1 cellular context compared by ENCODE assay signal in the genomic region with DNA sequence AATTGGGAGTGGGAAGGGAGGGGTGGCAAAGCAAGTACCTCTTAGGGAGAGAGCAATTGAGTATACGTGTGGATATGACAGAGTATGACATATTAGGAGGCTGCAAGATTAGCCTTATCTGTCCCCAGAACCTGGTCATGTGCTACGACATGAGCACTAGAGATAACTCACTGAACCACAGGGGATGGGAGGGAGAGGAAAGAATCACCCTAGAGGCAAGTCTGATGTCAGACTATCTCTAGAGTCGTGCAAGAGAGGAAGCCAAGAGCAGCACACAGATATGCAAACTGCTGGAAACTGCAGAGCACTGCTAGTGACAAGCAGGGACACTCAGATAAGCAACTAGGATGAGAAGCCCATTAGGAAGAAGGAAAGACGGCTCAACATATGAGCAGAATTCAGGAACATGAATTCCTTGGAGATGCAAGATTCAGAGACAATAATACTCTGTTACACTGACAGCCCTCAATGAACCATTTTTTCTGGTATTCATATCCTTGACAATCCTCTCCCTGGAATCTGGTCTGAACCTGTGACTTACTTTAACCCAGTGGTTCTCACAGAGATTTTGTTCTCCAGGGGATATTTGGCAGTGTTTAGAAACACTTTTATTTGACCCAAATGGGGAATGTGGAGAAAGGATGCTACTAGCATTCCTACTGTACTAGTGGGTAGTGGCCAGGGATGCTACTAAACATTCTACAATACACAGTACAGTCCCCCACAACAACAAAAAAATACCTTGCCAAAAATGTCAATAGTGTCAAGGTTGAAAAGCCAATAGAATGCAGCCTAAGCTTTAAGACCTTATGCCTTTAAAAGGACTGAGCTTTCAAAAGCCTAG.
TF ChIP-seq lines count a peak whose summit lies in the region.

No MANE protein-coding gene starts in this region.

TF ChIP-seq in K562, 482 proteins besides CTCF, POLR2A, EP300 and RAD21 (continued from another document and continues in another):
- TF ChIP-seq RNF219 (CRISPR knock-in tag; IDR thresholded peaks at IDR 0.05) (no peak), COPS2 (conservative IDR thresholded peaks at IDR 0.05) (no peak), THRAP3 (IDR thresholded peaks at IDR 0.05; ENCODE audit: borderline replicate concordance) (no peak), TEAD4 (IDR thresholded peaks at IDR 0.05; ENCODE audit: low read length) (peak; percentile 100), TEAD4 (CRISPR knock-in tag; IDR thresholded peaks at IDR 0.05; ENCODE audit: borderline replicate concordance) (no peak), HDAC3 (IDR thresholded peaks at IDR 0.05; ENCODE audit: borderline replicate concordance, partially characterized antibody) (peak; percentile 99), ZC3H4 (CRISPR knock-in tag; IDR thresholded peaks at IDR 0.05; ENCODE audit: borderline replicate concordance) (no peak), ZNF274 (IDR thresholded peaks at IDR 0.05; ENCODE audit: borderline replicate concordance, low read depth, low read length) (peak; percentile 84; the same call in 1 of the 2 replicates), HDGF (IDR thresholded peaks at IDR 0.05) (no peak), CHD4 (IDR thresholded peaks at IDR 0.05; ENCODE audit: insufficient read depth, insufficient replicate concordance, low read depth, low read length, poor library complexity, severe bottlenecking) (no peak), ZNF121 (CRISPR knock-in tag; conservative IDR thresholded peaks at IDR 0.05) (no peak), RFX5 (IDR thresholded peaks at IDR 0.05; ENCODE audit: low read depth, low read length) (no peak), NFATC3 (IDR thresholded peaks at IDR 0.05) (peak; percentile 96), ETS2 (tag; IDR thresholded peaks at IDR 0.05; ENCODE audit: borderline replicate concordance, poor library complexity, severe bottlenecking) (no peak), ZNF586 (CRISPR knock-in tag; conservative IDR thresholded peaks at IDR 0.05) (no peak), ZNF780A (CRISPR knock-in tag; IDR thresholded peaks at IDR 0.05) (no peak), MAFF (IDR thresholded peaks at IDR 0.05; ENCODE audit: low read length) (peak; percentile 9; the same call in 1 of the 2 replicates), SMARCE1 (IDR thresholded peaks at IDR 0.05) (peak; percentile 100), ZBTB26 (CRISPR knock-in tag; IDR thresholded peaks at IDR 0.05) (peak; percentile 96), GTF3C2 (IDR thresholded peaks at IDR 0.05; ENCODE audit: borderline replicate concordance, extremely low read depth, insufficient read length) (no peak), MLLT1 (IDR thresholded peaks at IDR 0.05) (peak; percentile 91 to 96), NCOA1 (IDR thresholded peaks at IDR 0.05; ENCODE audit: low read depth) (peak; percentile 98), CHD2 (IDR thresholded peaks at IDR 0.05; ENCODE audit: low read depth, low read length) (peak; percentile 42; the same call in 1 of the 2 replicates), ZNF583 (CRISPR knock-in tag; IDR thresholded peaks at IDR 0.05) (peak; percentile 89), ZNF217 (CRISPR knock-in tag; IDR thresholded peaks at IDR 0.05) (no peak), ZNF41 (CRISPR knock-in tag; conservative IDR thresholded peaks at IDR 0.05) (peak; percentile 85), PHB2 (IDR thresholded peaks at IDR 0.05; ENCODE audit: low read depth) (peak; percentile 100), KLF13 (tag; IDR thresholded peaks at IDR 0.05; ENCODE audit: borderline replicate concordance, low read depth) (no peak; the same call in 1 of the 2 replicates), DLX4 (CRISPR knock-in tag; IDR thresholded peaks at IDR 0.05) (no peak), MTA1 (IDR thresholded peaks at IDR 0.05; ENCODE audit: borderline replicate concordance) (peak; percentile 95), DDX20 (tag; IDR thresholded peaks at IDR 0.05; ENCODE audit: low read depth) (peak; percentile 78)
- TF ChIP-seq, protein P1, sequence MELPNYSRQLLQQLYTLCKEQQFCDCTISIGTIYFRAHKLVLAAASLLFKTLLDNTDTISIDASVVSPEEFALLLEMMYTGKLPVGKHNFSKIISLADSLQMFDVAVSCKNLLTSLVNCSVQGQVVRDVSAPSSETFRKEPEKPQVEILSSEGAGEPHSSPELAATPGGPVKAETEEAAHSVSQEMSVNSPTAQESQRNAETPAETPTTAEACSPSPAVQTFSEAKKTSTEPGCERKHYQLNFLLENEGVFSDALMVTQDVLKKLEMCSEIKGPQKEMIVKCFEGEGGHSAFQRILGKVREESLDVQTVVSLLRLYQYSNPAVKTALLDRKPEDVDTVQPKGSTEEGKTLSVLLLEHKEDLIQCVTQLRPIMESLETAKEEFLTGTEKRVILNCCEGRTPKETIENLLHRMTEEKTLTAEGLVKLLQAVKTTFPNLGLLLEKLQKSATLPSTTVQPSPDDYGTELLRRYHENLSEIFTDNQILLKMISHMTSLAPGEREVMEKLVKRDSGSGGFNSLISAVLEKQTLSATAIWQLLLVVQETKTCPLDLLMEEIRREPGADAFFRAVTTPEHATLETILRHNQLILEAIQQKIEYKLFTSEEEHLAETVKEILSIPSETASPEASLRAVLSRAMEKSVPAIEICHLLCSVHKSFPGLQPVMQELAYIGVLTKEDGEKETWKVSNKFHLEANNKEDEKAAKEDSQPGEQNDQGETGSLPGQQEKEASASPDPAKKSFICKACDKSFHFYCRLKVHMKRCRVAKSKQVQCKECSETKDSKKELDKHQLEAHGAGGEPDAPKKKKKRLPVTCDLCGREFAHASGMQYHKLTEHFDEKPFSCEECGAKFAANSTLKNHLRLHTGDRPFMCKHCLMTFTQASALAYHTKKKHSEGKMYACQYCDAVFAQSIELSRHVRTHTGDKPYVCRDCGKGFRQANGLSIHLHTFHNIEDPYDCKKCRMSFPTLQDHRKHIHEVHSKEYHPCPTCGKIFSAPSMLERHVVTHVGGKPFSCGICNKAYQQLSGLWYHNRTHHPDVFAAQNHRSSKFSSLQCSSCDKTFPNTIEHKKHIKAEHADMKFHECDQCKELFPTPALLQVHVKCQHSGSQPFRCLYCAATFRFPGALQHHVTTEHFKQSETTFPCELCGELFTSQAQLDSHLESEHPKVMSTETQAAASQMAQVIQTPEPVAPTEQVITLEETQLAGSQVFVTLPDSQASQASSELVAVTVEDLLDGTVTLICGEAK (IDR thresholded peaks at IDR 0.05) = no peak
- TF ChIP-seq, protein P1 (CRISPR knock-in tag; IDR thresholded peaks at IDR 0.05) = no peak
- TF ChIP-seq, protein P2, sequence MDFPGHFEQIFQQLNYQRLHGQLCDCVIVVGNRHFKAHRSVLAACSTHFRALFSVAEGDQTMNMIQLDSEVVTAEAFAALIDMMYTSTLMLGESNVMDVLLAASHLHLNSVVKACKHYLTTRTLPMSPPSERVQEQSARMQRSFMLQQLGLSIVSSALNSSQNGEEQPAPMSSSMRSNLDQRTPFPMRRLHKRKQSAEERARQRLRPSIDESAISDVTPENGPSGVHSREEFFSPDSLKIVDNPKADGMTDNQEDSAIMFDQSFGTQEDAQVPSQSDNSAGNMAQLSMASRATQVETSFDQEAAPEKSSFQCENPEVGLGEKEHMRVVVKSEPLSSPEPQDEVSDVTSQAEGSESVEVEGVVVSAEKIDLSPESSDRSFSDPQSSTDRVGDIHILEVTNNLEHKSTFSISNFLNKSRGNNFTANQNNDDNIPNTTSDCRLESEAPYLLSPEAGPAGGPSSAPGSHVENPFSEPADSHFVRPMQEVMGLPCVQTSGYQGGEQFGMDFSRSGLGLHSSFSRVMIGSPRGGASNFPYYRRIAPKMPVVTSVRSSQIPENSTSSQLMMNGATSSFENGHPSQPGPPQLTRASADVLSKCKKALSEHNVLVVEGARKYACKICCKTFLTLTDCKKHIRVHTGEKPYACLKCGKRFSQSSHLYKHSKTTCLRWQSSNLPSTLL (IDR thresholded peaks at IDR 0.05) = no peak
- TF ChIP-seq, protein P3, sequence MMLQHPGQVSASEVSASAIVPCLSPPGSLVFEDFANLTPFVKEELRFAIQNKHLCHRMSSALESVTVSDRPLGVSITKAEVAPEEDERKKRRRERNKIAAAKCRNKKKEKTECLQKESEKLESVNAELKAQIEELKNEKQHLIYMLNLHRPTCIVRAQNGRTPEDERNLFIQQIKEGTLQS (IDR thresholded peaks at IDR 0.05) = peak; percentile 93
- TF ChIP-seq, protein P3 (CRISPR knock-in tag; conservative IDR thresholded peaks at IDR 0.05) = peak; percentile 83
